In genomic region chr14:39145266-39145966, GRCh38 we compare ENCODE assay signal across 1 cellular context.
A peak's percentile ranks its signal among the peaks of the same experiment; 100 is the strongest.
TF ChIP-seq lines count a peak whose summit lies in the region.

No MANE protein-coding gene starts in this region.

TF ChIP-seq in K562, 482 proteins besides CTCF, POLR2A, EP300 and RAD21 (continued from another document and continues in another):
- no peak for TF ChIP-seq SAFB2 (IDR thresholded peaks at IDR 0.05; ENCODE audit: borderline replicate concordance, low read depth, low read length, severe bottlenecking)
- 0 out of 4 replicates have a peak, but pooled peaks of 1 of the 2 experiments have one; percentile 60 for TF ChIP-seq ARNT (IDR thresholded peaks at IDR 0.05)
- no peak for TF ChIP-seq ZNF224 (CRISPR knock-in tag; IDR thresholded peaks at IDR 0.05)
- TF ChIP-seq GATAD2A (IDR thresholded peaks at IDR 0.05): no peak
- no peak for TF ChIP-seq ZNF76 (CRISPR knock-in tag; IDR thresholded peaks at IDR 0.05; ENCODE audit: borderline replicate concordance)
- no peak for TF ChIP-seq BRD4 (IDR thresholded peaks at IDR 0.05)
- no peak for TF ChIP-seq THAP7 (CRISPR knock-in tag; IDR thresholded peaks at IDR 0.05)
- TF ChIP-seq RBM22 (IDR thresholded peaks at IDR 0.05; ENCODE audit: low read depth, low read length, poor library complexity, severe bottlenecking): no peak
- TF ChIP-seq RBM25 (IDR thresholded peaks at IDR 0.05; ENCODE audit: low read depth, low read length, severe bottlenecking): no peak
- no peak for TF ChIP-seq BCOR (IDR thresholded peaks at IDR 0.05)
- no peak for TF ChIP-seq ZSCAN32 (CRISPR knock-in tag; IDR thresholded peaks at IDR 0.05)
- peak; percentile 73 for TF ChIP-seq THRA (IDR thresholded peaks at IDR 0.05)
- no peak for TF ChIP-seq HIVEP1 (CRISPR knock-in tag; IDR thresholded peaks at IDR 0.05)
- no peak for TF ChIP-seq TBP (optimal IDR thresholded peaks at IDR 0.05; ENCODE audit: low read depth, low read length)
- TF ChIP-seq RBM15 (IDR thresholded peaks at IDR 0.05; ENCODE audit: insufficient read depth, low read length): no peak
- no peak for TF ChIP-seq ASH1L (IDR thresholded peaks at IDR 0.05; ENCODE audit: borderline replicate concordance, low read depth, partially characterized antibody)
- peak; percentile 6; the same call in 1 of the 2 replicates for TF ChIP-seq KLF16 (IDR thresholded peaks at IDR 0.05)
- TF ChIP-seq NFE2L1 (tag; IDR thresholded peaks at IDR 0.05; ENCODE audit: borderline replicate concordance, low read depth): no peak
- TF ChIP-seq PATZ1 (CRISPR knock-in tag; IDR thresholded peaks at IDR 0.05; ENCODE audit: borderline replicate concordance): no peak
- TF ChIP-seq NCOA6 (IDR thresholded peaks at IDR 0.05): no peak
- no peak for TF ChIP-seq SMARCA5 (IDR thresholded peaks at IDR 0.05)
- no peak for TF ChIP-seq RBBP5 (IDR thresholded peaks at IDR 0.05; ENCODE audit: borderline replicate concordance, insufficient read depth, low read length, poor library complexity, severe bottlenecking)
- TF ChIP-seq GABPA (tag; conservative IDR thresholded peaks at IDR 0.05; ENCODE audit: low read depth): no peak
- TF ChIP-seq CBFA2T2 (conservative IDR thresholded peaks at IDR 0.05): peak; percentile 84
- TF ChIP-seq GTF2B (IDR thresholded peaks at IDR 0.05; ENCODE audit: extremely low read depth, insufficient read length): no peak
- no peak for TF ChIP-seq CHD4 (IDR thresholded peaks at IDR 0.05; ENCODE audit: insufficient read depth, insufficient replicate concordance, low read depth, low read length, poor library complexity, severe bottlenecking)
- no peak for TF ChIP-seq ZNF696 (CRISPR knock-in tag; conservative IDR thresholded peaks at IDR 0.05)
- no peak for TF ChIP-seq PTRF (tag; IDR thresholded peaks at IDR 0.05)
- TF ChIP-seq XRCC4 (IDR thresholded peaks at IDR 0.05; ENCODE audit: extremely low read depth, insufficient read depth, insufficient read length): no peak
- TF ChIP-seq ZKSCAN3 (CRISPR knock-in tag; IDR thresholded peaks at IDR 0.05): no peak
- no peak for TF ChIP-seq ZNF57 (CRISPR knock-in tag; IDR thresholded peaks at IDR 0.05)
- no peak for TF ChIP-seq HDAC2 (IDR thresholded peaks at IDR 0.05)
- no peak for TF ChIP-seq ZNF134 (CRISPR knock-in tag; conservative IDR thresholded peaks at IDR 0.05)
- TF ChIP-seq HOXB6 (CRISPR knock-in tag; IDR thresholded peaks at IDR 0.05; ENCODE audit: borderline replicate concordance): no peak
- no peak for TF ChIP-seq USF1 (CRISPR knock-in tag; IDR thresholded peaks at IDR 0.05)
- no peak for TF ChIP-seq ZNF551 (CRISPR knock-in tag; IDR thresholded peaks at IDR 0.05)
- TF ChIP-seq RBM14 (IDR thresholded peaks at IDR 0.05; ENCODE audit: borderline replicate concordance, insufficient read depth, low read depth, low read length): no peak
- TF ChIP-seq ZNF232 (CRISPR knock-in tag; IDR thresholded peaks at IDR 0.05): no peak
- TF ChIP-seq ZBTB1 (CRISPR knock-in tag; IDR thresholded peaks at IDR 0.05; ENCODE audit: borderline replicate concordance, low read depth): no peak
- TF ChIP-seq TAL1 (IDR thresholded peaks at IDR 0.05): peak; percentile 88
- TF ChIP-seq ZFP30 (CRISPR knock-in tag; IDR thresholded peaks at IDR 0.05; ENCODE audit: borderline replicate concordance): no peak
- TF ChIP-seq NR2C2 (CRISPR knock-in tag; IDR thresholded peaks at IDR 0.05): no peak
- TF ChIP-seq NR2C2 (tag; IDR thresholded peaks at IDR 0.05): peak; percentile 81
- TF ChIP-seq BDP1 (IDR thresholded peaks at IDR 0.05; ENCODE audit: insufficient read depth, insufficient read length): no peak
- no peak for TF ChIP-seq HNRNPK (IDR thresholded peaks at IDR 0.05; ENCODE audit: low read depth, low read length, poor library complexity, severe bottlenecking)
- no peak for TF ChIP-seq ZNF512 (tag; IDR thresholded peaks at IDR 0.05)
- no peak for TF ChIP-seq RHOXF2B (CRISPR knock-in tag; conservative IDR thresholded peaks at IDR 0.05)
- TF ChIP-seq ZBTB11 (CRISPR knock-in tag; IDR thresholded peaks at IDR 0.05): no peak
- no peak for TF ChIP-seq ZNF133 (CRISPR knock-in tag; IDR thresholded peaks at IDR 0.05)
- no peak for TF ChIP-seq MAX (CRISPR knock-in tag; IDR thresholded peaks at IDR 0.05)
- TF ChIP-seq ATF2 (CRISPR knock-in tag; IDR thresholded peaks at IDR 0.05): no peak
- TF ChIP-seq CBX3 (IDR thresholded peaks at IDR 0.05; ENCODE audit: borderline replicate concordance in 1 of 2, low read length in 2 of 2): 0 out of 3 replicates have a peak, but pooled peaks of 1 of the 2 experiments have one; percentile 48
- TF ChIP-seq NFIX (CRISPR knock-in tag; IDR thresholded peaks at IDR 0.05; ENCODE audit: low read depth): peak; percentile 90
- TF ChIP-seq ZBED1 (IDR thresholded peaks at IDR 0.05): no peak
- no peak for TF ChIP-seq ZSCAN29 (IDR thresholded peaks at IDR 0.05)
- no peak for TF ChIP-seq SRSF1 (IDR thresholded peaks at IDR 0.05; ENCODE audit: low read depth, low read length)
- TF ChIP-seq ZEB2 (IDR thresholded peaks at IDR 0.05): 0 out of 2 replicates have a peak, but pooled peaks have one; percentile 64
- no peak for TF ChIP-seq TFAP4 (CRISPR knock-in tag; IDR thresholded peaks at IDR 0.05; ENCODE audit: borderline replicate concordance)
- TF ChIP-seq FOXM1 (IDR thresholded peaks at IDR 0.05; ENCODE audit: low read depth): peak; percentile 67
- TF ChIP-seq FOXM1 (CRISPR knock-in tag; IDR thresholded peaks at IDR 0.05; ENCODE audit: low read depth): no peak
- TF ChIP-seq ATF6 (CRISPR knock-in tag; IDR thresholded peaks at IDR 0.05): no peak
